In genomic region chr3:114552527-114552812, GRCh38 we compare ENCODE assay signal across 27 cellular contexts.
DNase-seq lines count a peak whose midpoint lies in the region; ATAC-seq and TF ChIP-seq lines count a peak whose summit lies in the region.
"Had no signal": no experiment of that assay in that cellular context is flagged by ENCODE, and none has a peak within 500 bp of the region (broad histone marks: within the 10 kb centered on the region; RNA-seq: fewer than 3 reads in every experiment).

No MANE protein-coding gene starts in this region.

- H3K4me3 Mint-ChIP-seq in MCF 10A (ENCODE audit: unreplicated experiment) (no peak overlapping the region), T-cell (no peak overlapping the region)
- H3K4me3 Mint-ChIP-seq: activated CD4-positive, alpha-beta memory T cell treated with anti-CD3 and anti-CD28 coated beads for 36 hours; activated naive CD8-positive, alpha-beta T cell; type B pancreatic cell had no signal

- no peaks in the 10 kb centered on the region for H3K9me3 Mint-ChIP-seq in MCF 10A (ENCODE audit: unreplicated experiment)
- no peaks in the 10 kb centered on the region for H3K9me3 Mint-ChIP-seq in T-cell
- H3K9me3 Mint-ChIP-seq: activated CD4-positive, alpha-beta memory T cell treated with anti-CD3 and anti-CD28 coated beads for 36 hours; activated T-helper 2 cell treated with anti-CD3 and anti-CD28 coated beads, Interferon-gamma antibody, Interleukin-2, Interleukin-4, amounts not matched to agents 10 μg/mL and 5 μg/mL and 100 μg/mL, durations not matched to agents 14 hours and 24 hours and 36 hours; type B pancreatic cell had no signal

- BruUV-seq in MCF 10A (replicated peaks; lab: Mats Ljungman, UMichigan): TSS peak; percentile 47

- ATAC-seq in T-cell (replicated peaks in 1 of 4): no peak
- ATAC-seq: GM12878, Right ventricle myocardium inferior had no signal

- H3K36me3 Mint-ChIP-seq in MCF 10A (ENCODE audit: insufficient read depth, unreplicated experiment): no peaks in the 10 kb centered on the region
- peaks cover 49% of the 10 kb centered on the region for H3K36me3 Mint-ChIP-seq in T-cell
- H3K36me3 Mint-ChIP-seq: type B pancreatic cell had no signal

- POLR2A ChIA-PET in MCF 10A (lab: Yijun Ruan, JAX) (interaction anchor here (0.8 kb wide), 1 partner anchor 14 kb away, joined by 3 read pairs; no protein-coding TSS in a partner anchor), T-cell (lab: Charles Lee) (interaction anchor here in 1 of 2 donors (0.6 kb wide), 1 partner anchor 14 kb away, joined by 3 read pairs; no protein-coding TSS in a partner anchor), GM10248 (lab: Yijun Ruan, JAX) (no interaction called here)

- H3K36me3 ChIP-seq in breast epithelium (no peaks in the 10 kb centered on the region), adipocyte (ENCODE audit: control insufficient read depth, insufficient read depth, low read length, severe bottlenecking) (peaks cover 13% of the 10 kb centered on the region)
- H3K36me3 ChIP-seq: BE2C had no signal

- H3K27me3 Mint-ChIP-seq in MCF 10A (ENCODE audit: insufficient read depth, unreplicated experiment) (no peaks in the 10 kb centered on the region), T-cell (no peaks in the 10 kb centered on the region)
- H3K27me3 Mint-ChIP-seq: activated CD4-positive, alpha-beta memory T cell treated with anti-CD3 and anti-CD28 coated beads for 36 hours; activated naive CD8-positive, alpha-beta T cell; type B pancreatic cell had no signal

- H3K4me1 Mint-ChIP-seq in MCF 10A (ENCODE audit: insufficient read depth, unreplicated experiment) (peaks cover 9% of the 10 kb centered on the region), T-cell (no peaks in the 10 kb centered on the region)

- H3K27ac Mint-ChIP-seq in MCF 10A (ENCODE audit: low read depth, unreplicated experiment) (peak overlapping the region; percentile 83), T-cell (no peak overlapping the region)
- H3K27ac Mint-ChIP-seq: activated CD4-positive, alpha-beta memory T cell treated with anti-CD3 and anti-CD28 coated beads for 36 hours; activated naive CD8-positive, alpha-beta T cell; activated T-helper 2 cell treated with anti-CD3 and anti-CD28 coated beads, Interferon-gamma antibody, Interleukin-2, Interleukin-4, amounts not matched to agents 10 μg/mL and 5 μg/mL and 100 μg/mL, durations not matched to agents 14 hours and 24 hours and 36 hours; type B pancreatic cell had no signal

- H3K27me3 ChIP-seq in breast epithelium: no peaks in the 10 kb centered on the region
- H3K27me3 ChIP-seq in adipocyte (replicated peaks; ENCODE audit: control insufficient read depth, insufficient read depth, low read length): no peaks in the 10 kb centered on the region
- H3K27me3 ChIP-seq: BE2C had no signal

- CTCF ChIA-PET in MCF 10A (lab: Yijun Ruan, JAX) (interaction anchor here (0.7 to 5.1 kb wide), 5 partner anchors 15 to 189 kb away, joined by 3 to 18 read pairs (median 3); no protein-coding TSS in a partner anchor), T-cell (lab: Charles Lee) (interaction anchor here in 1 of 2 donors (1.4 kb wide), 1 partner anchor 41 kb away, joined by 4 read pairs; no protein-coding TSS in a partner anchor), GM10248 (lab: Yijun Ruan, JAX) (interaction anchor here (1.3 to 1.9 kb wide), 3 partner anchors 9 to 29 kb away, joined by 3 to 6 read pairs (median 4); no protein-coding TSS in a partner anchor)

- H3K4me1 ChIP-seq in breast epithelium (no peaks in the 10 kb centered on the region), adipocyte (ENCODE audit: control insufficient read depth, insufficient read depth, low read length) (peaks cover 19% of the 10 kb centered on the region)
- H3K4me1 ChIP-seq: BE2C had no signal

- H3K9ac ChIP-seq in adipocyte (ENCODE audit: low read length): no peak overlapping the region

- H3K4me3 ChIP-seq in breast epithelium (no peak overlapping the region), adipocyte (ENCODE audit: low read length) (no peak overlapping the region), fibroblast of the aortic adventitia (ENCODE audit: low read depth, low read length) (no peak overlapping the region)
- H3K4me3 ChIP-seq: GM12878, psoas muscle had no signal

- no peaks in the 10 kb centered on the region for H3K9me3 ChIP-seq in breast epithelium
- no peaks in the 10 kb centered on the region for H3K9me3 ChIP-seq in adipocyte (ENCODE audit: control insufficient read depth, low read length)
- H3K9me3 ChIP-seq: BE2C, psoas muscle had no signal

- no peak for TF ChIP-seq POLR2A in breast epithelium (IDR thresholded peaks at IDR 0.05)

- no peak overlapping the region for H3K27ac ChIP-seq in breast epithelium
- H3K27ac ChIP-seq: HL-60, psoas muscle had no signal

- DNase-seq in MCF 10A (ENCODE audit: unreplicated experiment): no peak
- DNase-seq in breast epithelium (ENCODE audit: low spot score in 2 of 2): no peak
- peak; percentile 1 for DNase-seq in adipocyte (ENCODE audit: low read depth)
- DNase-seq in fibroblast of the aortic adventitia (ENCODE audit: low read depth): peak; percentile 42
- DNase-seq in superior temporal gyrus (ENCODE audit: extremely low spot score): no peak
- no peak for DNase-seq in T-cell
- DNase-seq in T-helper 2 cell: no peak
- DNase-seq in GM10248 (ENCODE audit: extremely low spot score): no peak
- DNase-seq: 8988T; activated CD4-positive, alpha-beta memory T cell treated with anti-CD3 and anti-CD28 coated beads for 36 hours; activated CD4-positive, CD25-positive, alpha-beta regulatory T cell; activated CD8-positive, alpha-beta memory T cell treated with anti-CD3 and anti-CD28 coated beads, Interleukin-2, amount 50 U/mL, for 48 hours; BE2C; cerebellar nuclear complex; DMS79 treated with DMSO at 0.1 percent for 48 hours; NCI-H1105; NCI-H2081; NCI-H345; NCI-H774; psoas muscle; stimulated activated CD8-positive, alpha-beta memory T cell treated with anti-CD3 and anti-CD28 coated beads, Interleukin-4, amount 100 ng/mL, for 48 hours had no signal

- TF ChIP-seq CTCF in MCF 10A (IDR thresholded peaks at IDR 0.05; ENCODE audit: unreplicated experiment) (no peak), breast epithelium (IDR thresholded peaks at IDR 0.05) (no peak), fibroblast of the aortic adventitia (IDR thresholded peaks at IDR 0.05; ENCODE audit: insufficient read depth, low read length) (no peak), GM10248 (IDR thresholded peaks at IDR 0.05; ENCODE audit: control extremely low read depth, extremely low read depth, low read depth, missing control alignments) (no peak)

- intact Hi-C loops in MCF 10A (cut with micrococcal nuclease) (no loop called here), breast epithelium (cut with DNase I; ENCODE audit: low total_unique reads) (no loop called here)

Comparison
In these comparisons a context has a peak if more than half of its experiments do, and no peak if none do; other contexts are left out.
1. DNase-seq: peak in adipocyte (single experiment) and fibroblast of the aortic adventitia (single experiment); none in MCF 10A (single experiment), breast epithelium (0 of 2), superior temporal gyrus (single experiment), T-cell (0 of 34), T-helper 2 cell (0 of 5) and GM10248 (single experiment).